15 cellular contexts compared by ENCODE assay signal in the genomic region with DNA sequence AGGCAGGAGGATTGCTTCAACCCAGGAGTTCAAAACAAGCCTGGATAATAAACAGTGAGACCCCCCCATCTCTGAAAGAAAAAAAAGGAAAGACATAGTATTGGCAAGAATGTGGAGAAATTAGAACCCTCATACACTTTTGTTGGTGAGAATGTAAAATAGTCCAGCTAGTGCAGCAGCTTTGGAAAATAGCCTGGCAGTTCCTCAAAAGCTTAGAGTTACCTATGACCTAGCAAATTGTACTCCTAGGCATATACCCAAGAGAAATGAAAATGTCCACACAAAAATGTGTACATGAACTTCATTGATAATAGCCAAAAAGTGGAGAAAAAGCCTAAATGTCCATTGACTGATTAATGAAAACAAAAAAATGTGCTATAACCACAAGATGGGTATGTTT. TPM values are rescaled to one million over a fixed set of nuclear protein-coding genes. Genes with fewer than 3 reads are reported as not detected.
DNase-seq lines count a peak whose midpoint lies in the region; ATAC-seq, FAIRE-seq and TF ChIP-seq lines count a peak whose summit lies in the region.
"Had no signal": no experiment of that assay in that cellular context is flagged by ENCODE, and none has a peak within 500 bp of the region (broad histone marks: within the 10 kb centered on the region; RNA-seq: fewer than 3 reads in every experiment).

No MANE protein-coding gene starts in this region.

- H3K9me3 ChIP-seq in SK-N-SH: no peaks in the 10 kb centered on the region
- H3K9me3 ChIP-seq: BLaER1, HAP-1 had no signal

- H3K36me3 Mint-ChIP-seq in WTC11 (peaks cover 15% of the 10 kb centered on the region; the same call in 1 of the 2 replicates), neural crest cell (ENCODE audit: low read depth) (no peaks in the 10 kb centered on the region)

- H3K36me3 ChIP-seq in SK-N-SH (replicated peaks in 1 of 2; ENCODE audit: control insufficient read depth in 1 of 2, insufficient read depth in 2 of 2, low read length in 1 of 2): peaks cover 17 to 19% of the 10 kb centered on the region in 2 experiments
- H3K36me3 ChIP-seq: HAP-1 had no signal

- H3K27me3 ChIP-seq in SK-N-SH (ENCODE audit: insufficient read depth): no peaks in the 10 kb centered on the region
- H3K27me3 ChIP-seq: BLaER1 had no signal

- no peak overlapping the region for H3K27ac ChIP-seq in SK-N-SH (ENCODE audit: low read depth in 2 of 2, low read length in 1 of 2)
- H3K27ac ChIP-seq: BLaER1 had no signal

- no peak for TF ChIP-seq EP300 in SK-N-SH (IDR thresholded peaks at IDR 0.05; ENCODE audit: borderline replicate concordance in 1 of 2, low read depth in 1 of 2, low read length in 1 of 2)

- no peak for TF ChIP-seq CTCF in SK-N-SH (IDR thresholded peaks at IDR 0.05)
- TF ChIP-seq CTCF in WTC11 (IDR thresholded peaks at IDR 0.05): no peak
- no peak for TF ChIP-seq CTCF in neural crest cell (conservative IDR thresholded peaks at IDR 0.05)

- H3K27me3 Mint-ChIP-seq in WTC11 (ENCODE audit: low read depth) (no peaks in the 10 kb centered on the region), neural crest cell (ENCODE audit: low read depth) (no peaks in the 10 kb centered on the region)
- H3K27me3 Mint-ChIP-seq: CD4-positive, alpha-beta memory T cell had no signal

- H3K4me1 Mint-ChIP-seq in WTC11: peaks cover 12% of the 10 kb centered on the region
- peaks cover 16% of the 10 kb centered on the region for H3K4me1 Mint-ChIP-seq in neural crest cell
- H3K4me1 Mint-ChIP-seq: CD14-positive monocyte; CD4-positive, alpha-beta memory T cell had no signal

- no peaks in the 10 kb centered on the region for H4K20me1 ChIP-seq in SK-N-SH (ENCODE audit: insufficient read depth)
- H4K20me1 ChIP-seq: BLaER1 had no signal

- H3K9ac ChIP-seq in SK-N-SH: no peak overlapping the region
- H3K9ac ChIP-seq: BLaER1 had no signal

- H3K79me2 ChIP-seq in SK-N-SH (ENCODE audit: insufficient read depth): no peaks in the 10 kb centered on the region

- H3K4me3 Mint-ChIP-seq in WTC11 (no peak overlapping the region), neural crest cell (no peak overlapping the region)
- H3K4me3 Mint-ChIP-seq: CD14-positive monocyte; CD4-positive, alpha-beta memory T cell had no signal

- POLR2A ChIA-PET in SK-N-SH (lab: Yijun Ruan, JAX) (no interaction called here), WTC11 (lab: Charles Lee) (no interaction called here)

- H3K27ac Mint-ChIP-seq in WTC11 (0 out of 2 replicates have a peak overlapping the region, but pooled peaks have one; percentile 37), neural crest cell (ENCODE audit: unreplicated experiment) (peak overlapping the region; percentile 57)

- H3F3A ChIP-seq in SK-N-SH (replicated peaks; ENCODE audit: insufficient read depth): no peaks in the 10 kb centered on the region

- no peak overlapping the region for H3K4me3 ChIP-seq in SK-N-SH (ENCODE audit: low read depth in 2 of 2, low read length in 1 of 2)
- H3K4me3 ChIP-seq: BLaER1, HAP-1 had no signal

- no peak for DNase-seq in SK-N-SH
- DNase-seq in GM12891 (ENCODE audit: insufficient read length, low spot score): no peak
- no peak for DNase-seq in WTC11 (ENCODE audit: low spot score)
- DNase-seq in neural crest cell (ENCODE audit: low read depth, low spot score): no peak
- no peak for DNase-seq in occipital lobe (lab: John Stamatoyannopoulos, UW)
- DNase-seq: 8988T; CD4-positive, alpha-beta memory T cell; DMS153; DMS79; GDM1 had no signal

- CTCF ChIA-PET in SK-N-SH (lab: Yijun Ruan, JAX): no interaction called here
- CTCF ChIA-PET in WTC11 (lab: Charles Lee): interaction anchor here (0.7 kb wide), 1 partner anchor 376 kb away, joined by 3 read pairs; no protein-coding TSS in a partner anchor

- no peak for TF ChIP-seq POLR2A in GM12891 (IDR thresholded peaks at IDR 0.05; ENCODE audit: low read depth, low read length)

- no peaks in the 10 kb centered on the region for H3K9me2 ChIP-seq in SK-N-SH

- H3K9me3 Mint-ChIP-seq in WTC11: no peaks in the 10 kb centered on the region
- H3K9me3 Mint-ChIP-seq in neural crest cell: no peaks in the 10 kb centered on the region
- H3K9me3 Mint-ChIP-seq: CD4-positive, alpha-beta memory T cell had no signal

- peak; percentile 26 for FAIRE-seq in GM12891 (lab: Jason Lieb, UNC)

- no peak for TF ChIP-seq RAD21 in SK-N-SH (IDR thresholded peaks at IDR 0.05; ENCODE audit: low read length)

- no peak overlapping the region for H2AFZ ChIP-seq in SK-N-SH (ENCODE audit: low read depth)

- ATAC-seq in SK-N-SH treated with all-trans-retinoic acid at 6 μM for 48 hours (no peak), WTC11 (no peak), GM21367 (IDR thresholded peaks at IDR 0.05; ENCODE audit: unreplicated experiment) (no peak)

- no peaks in the 10 kb centered on the region for H3K4me1 ChIP-seq in SK-N-SH (ENCODE audit: control insufficient read depth in 1 of 2, insufficient read depth in 2 of 2, low read depth in 1 of 2, low read length in 1 of 2)
- H3K4me1 ChIP-seq: BLaER1 had no signal

- H3K4me2 ChIP-seq in SK-N-SH: no peak overlapping the region
- H3K4me2 ChIP-seq: BLaER1 had no signal

TF ChIP-seq in SK-N-SH treated with all-trans-retinoic acid at 6 μM for 48 hours, 23 proteins besides CTCF, POLR2A, EP300 and RAD21:
- TF ChIP-seq ZNF70 (CRISPR knock-in tag; IDR thresholded peaks at IDR 0.05) (peak; percentile 43; the same call in 1 of the 2 replicates), PPARA (CRISPR knock-in tag; IDR thresholded peaks at IDR 0.05; ENCODE audit: borderline replicate concordance) (no peak)

TF ChIP-seq in SK-N-SH, 30 proteins besides CTCF, POLR2A, EP300 and RAD21 (continues in another document):
- TF ChIP-seq, protein P1, sequence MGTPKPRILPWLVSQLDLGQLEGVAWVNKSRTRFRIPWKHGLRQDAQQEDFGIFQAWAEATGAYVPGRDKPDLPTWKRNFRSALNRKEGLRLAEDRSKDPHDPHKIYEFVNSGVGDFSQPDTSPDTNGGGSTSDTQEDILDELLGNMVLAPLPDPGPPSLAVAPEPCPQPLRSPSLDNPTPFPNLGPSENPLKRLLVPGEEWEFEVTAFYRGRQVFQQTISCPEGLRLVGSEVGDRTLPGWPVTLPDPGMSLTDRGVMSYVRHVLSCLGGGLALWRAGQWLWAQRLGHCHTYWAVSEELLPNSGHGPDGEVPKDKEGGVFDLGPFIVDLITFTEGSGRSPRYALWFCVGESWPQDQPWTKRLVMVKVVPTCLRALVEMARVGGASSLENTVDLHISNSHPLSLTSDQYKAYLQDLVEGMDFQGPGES (IDR thresholded peaks at IDR 0.05; ENCODE audit: low read depth, low read length): no peak
- TF ChIP-seq FOXJ3 (CRISPR knock-in tag; IDR thresholded peaks at IDR 0.05): no peak
- no peak for TF ChIP-seq EZH2phosphoT487 (IDR thresholded peaks at IDR 0.05; ENCODE audit: borderline replicate concordance, low read depth)
- TF ChIP-seq TAF1 (IDR thresholded peaks at IDR 0.05; ENCODE audit: borderline replicate concordance, low read depth, low read length): no peak

TF ChIP-seq in GM12891, 5 proteins besides CTCF, POLR2A, EP300 and RAD21:
- TF ChIP-seq SPI1 (IDR thresholded peaks at IDR 0.05; ENCODE audit: low read depth, low read length) (no peak), POU2F2 (IDR thresholded peaks at IDR 0.05; ENCODE audit: low read depth, low read length) (no peak), POLR2AphosphoS5 (IDR thresholded peaks at IDR 0.05; ENCODE audit: low read depth, low read length) (no peak), PAX5 (IDR thresholded peaks at IDR 0.05; ENCODE audit: insufficient read depth, low read length, severe bottlenecking) (no peak), TAF1 (IDR thresholded peaks at IDR 0.05; ENCODE audit: low read depth, low read length) (no peak)

TF ChIP-seq in WTC11, 78 proteins besides CTCF, POLR2A, EP300 and RAD21 (continues in another document):
- TF ChIP-seq RORB (CRISPR knock-in tag; IDR thresholded peaks at IDR 0.05) (no peak), ZNF138 (CRISPR knock-in tag; conservative IDR thresholded peaks at IDR 0.05) (no peak), ZNF263 (CRISPR knock-in tag; IDR thresholded peaks at IDR 0.05; ENCODE audit: low read depth) (no peak), USF2 (CRISPR knock-in tag; IDR thresholded peaks at IDR 0.05) (no peak)

RNA-seq across cellular contexts. Expression of gene THAP9, which starts 21.3 kb away (rescaled TPM):
- polyA plus RNA-seq in SK-N-SH (2012; rRNA removed): 1.5 and 1.6 TPM in 2 replicates
- 1.5 and 1.7 TPM in 2 replicates for polyA plus RNA-seq in SK-N-SH (2012; cell fraction: cytosol; rRNA removed)
- 1.2 and 3.7 TPM in 2 replicates for polyA plus RNA-seq in SK-N-SH (2012; cell fraction: nucleus; rRNA removed)
- polyA plus RNA-seq in GM12891 (2012; ENCODE audit: low read depth, missing spikeins): 2.4 TPM
- total RNA-seq in WTC11 (2021) (16.8 to 17.7 TPM (median 17.0 TPM) in 3 replicates), neural crest cell (11.6 and 11.7 TPM in 2 replicates), occipital lobe (21.4 TPM)

RNA-seq across cellular contexts. Expression of gene SEC31A, which starts 30.8 kb away (rescaled TPM):
- 147 and 191 TPM in 2 replicates for polyA plus RNA-seq in SK-N-SH (2012; rRNA removed)
- polyA plus RNA-seq in SK-N-SH (2012; cell fraction: cytosol; rRNA removed): 141 and 148 TPM in 2 replicates
- polyA plus RNA-seq in SK-N-SH (2012; cell fraction: nucleus; rRNA removed): 118 and 233 TPM in 2 replicates
- 96.3 TPM for polyA plus RNA-seq in GM12891 (2012; ENCODE audit: low read depth, missing spikeins)
- total RNA-seq in WTC11 (2021): 106 to 137 TPM (median 122 TPM) in 3 replicates
- total RNA-seq in neural crest cell: 137 and 166 TPM in 2 replicates
- total RNA-seq in occipital lobe: 145 TPM
